Comparison of ENCODE assay signal across 1 cellular context in the genomic region with DNA sequence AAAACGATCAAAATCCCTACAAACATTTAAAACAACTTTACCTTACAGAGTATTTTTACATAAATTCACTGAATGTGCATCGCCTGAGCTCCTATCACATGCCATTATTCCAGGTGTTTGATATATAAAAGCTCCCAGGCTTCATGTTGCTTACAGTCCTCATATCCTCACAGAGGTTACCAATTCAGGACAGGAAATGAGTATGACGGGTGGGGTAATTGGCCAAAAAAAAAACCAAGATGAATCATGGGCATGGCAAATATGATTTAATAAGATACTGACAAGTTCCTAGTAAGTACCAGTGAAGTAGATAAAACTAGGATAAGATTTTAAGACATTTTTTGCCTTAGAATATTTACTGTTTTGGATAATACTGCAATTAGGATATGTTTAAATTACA.
TF ChIP-seq lines count a peak whose summit lies in the region.

No MANE protein-coding gene starts in this region.

TF ChIP-seq in HepG2, 621 proteins besides CTCF, POLR2A, EP300 and RAD21 (continued from another document):
- no peak for TF ChIP-seq KDM6A (CRISPR knock-in tag; IDR thresholded peaks at IDR 0.05; ENCODE audit: low read depth)
- no peak for TF ChIP-seq HDAC1 (CRISPR knock-in tag; IDR thresholded peaks at IDR 0.05)
- TF ChIP-seq ZFP62 (CRISPR knock-in tag; IDR thresholded peaks at IDR 0.05) = no peak
- no peak for TF ChIP-seq ZSCAN31 (CRISPR knock-in tag; IDR thresholded peaks at IDR 0.05; ENCODE audit: low read depth)
- no peak for TF ChIP-seq FOXP1 (IDR thresholded peaks at IDR 0.05)
- no peak for TF ChIP-seq FOXP1 (CRISPR knock-in tag; IDR thresholded peaks at IDR 0.05)
- TF ChIP-seq ZSCAN21 (CRISPR knock-in tag; IDR thresholded peaks at IDR 0.05; ENCODE audit: borderline replicate concordance) = no peak
- TF ChIP-seq HIVEP1 (CRISPR knock-in tag; IDR thresholded peaks at IDR 0.05) = no peak
TF ChIP-seq in HepG2: peak in this region for 0.
